In the genomic region with DNA sequence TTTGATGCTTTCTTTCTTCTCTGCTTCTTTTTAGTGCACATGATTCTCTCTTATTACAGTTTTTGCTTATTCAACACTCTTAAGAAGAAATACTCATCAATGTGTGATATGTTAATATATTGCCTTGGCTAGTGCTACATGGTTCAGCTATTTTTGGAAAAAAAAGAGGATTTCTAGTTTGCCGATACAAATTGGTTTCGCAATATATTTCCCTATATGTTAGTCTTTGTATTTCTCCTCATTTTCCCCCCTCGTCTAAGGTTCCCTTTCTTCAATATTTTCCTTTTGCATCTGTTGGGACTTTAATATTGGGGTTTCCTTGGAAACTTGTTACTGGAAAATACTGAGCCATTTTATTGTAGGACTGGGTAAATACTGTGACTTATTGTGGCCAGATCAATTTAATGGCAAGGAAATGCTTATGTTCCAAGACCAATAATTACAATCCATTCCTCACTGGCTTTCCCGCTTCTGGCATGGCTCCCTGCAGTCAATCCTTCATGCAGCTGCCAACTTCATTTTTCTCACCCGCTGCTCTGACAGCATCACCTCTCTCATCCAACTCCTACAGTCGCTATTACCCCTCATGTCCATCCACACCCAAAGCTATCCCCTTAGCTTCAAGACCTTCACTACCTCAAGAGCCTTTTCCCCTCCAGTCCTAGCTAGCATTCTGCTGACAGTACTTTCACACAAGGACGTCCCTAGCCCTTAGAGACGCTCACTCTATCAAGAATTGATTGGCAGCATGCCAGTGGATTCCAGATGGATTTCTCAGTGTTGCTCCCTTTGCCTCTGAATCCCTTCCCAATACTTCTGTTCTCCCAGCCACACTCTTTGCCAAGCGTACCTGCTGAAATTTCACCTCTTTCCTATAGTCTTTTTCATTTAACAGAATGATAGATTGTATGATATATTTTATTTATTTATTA, we compare ENCODE assay signal across 2 cellular contexts.
TF ChIP-seq lines count a peak whose summit lies in the region.

No MANE protein-coding gene starts in this region.

TF ChIP-seq in SK-N-SH, 30 proteins besides CTCF, POLR2A, EP300 and RAD21 (continued from another document):
- TF ChIP-seq RFX5 (IDR thresholded peaks at IDR 0.05; ENCODE audit: low read length): no peak
- TF ChIP-seq GABPA (IDR thresholded peaks at IDR 0.05; ENCODE audit: low read depth): no peak
- no peak for TF ChIP-seq JUND (IDR thresholded peaks at IDR 0.05)
- no peak for TF ChIP-seq FOXM1 (IDR thresholded peaks at IDR 0.05; ENCODE audit: low read depth)
- no peak for TF ChIP-seq POLR2AphosphoS5 (IDR thresholded peaks at IDR 0.05; ENCODE audit: low read depth, low read length)
- TF ChIP-seq TEAD4 (IDR thresholded peaks at IDR 0.05; ENCODE audit: borderline replicate concordance, insufficient read depth): no peak
- no peak for TF ChIP-seq TCF12 (IDR thresholded peaks at IDR 0.05)
- no peak for TF ChIP-seq SMC3 (IDR thresholded peaks at IDR 0.05; ENCODE audit: low read depth, low read length)
- TF ChIP-seq, protein P1, sequence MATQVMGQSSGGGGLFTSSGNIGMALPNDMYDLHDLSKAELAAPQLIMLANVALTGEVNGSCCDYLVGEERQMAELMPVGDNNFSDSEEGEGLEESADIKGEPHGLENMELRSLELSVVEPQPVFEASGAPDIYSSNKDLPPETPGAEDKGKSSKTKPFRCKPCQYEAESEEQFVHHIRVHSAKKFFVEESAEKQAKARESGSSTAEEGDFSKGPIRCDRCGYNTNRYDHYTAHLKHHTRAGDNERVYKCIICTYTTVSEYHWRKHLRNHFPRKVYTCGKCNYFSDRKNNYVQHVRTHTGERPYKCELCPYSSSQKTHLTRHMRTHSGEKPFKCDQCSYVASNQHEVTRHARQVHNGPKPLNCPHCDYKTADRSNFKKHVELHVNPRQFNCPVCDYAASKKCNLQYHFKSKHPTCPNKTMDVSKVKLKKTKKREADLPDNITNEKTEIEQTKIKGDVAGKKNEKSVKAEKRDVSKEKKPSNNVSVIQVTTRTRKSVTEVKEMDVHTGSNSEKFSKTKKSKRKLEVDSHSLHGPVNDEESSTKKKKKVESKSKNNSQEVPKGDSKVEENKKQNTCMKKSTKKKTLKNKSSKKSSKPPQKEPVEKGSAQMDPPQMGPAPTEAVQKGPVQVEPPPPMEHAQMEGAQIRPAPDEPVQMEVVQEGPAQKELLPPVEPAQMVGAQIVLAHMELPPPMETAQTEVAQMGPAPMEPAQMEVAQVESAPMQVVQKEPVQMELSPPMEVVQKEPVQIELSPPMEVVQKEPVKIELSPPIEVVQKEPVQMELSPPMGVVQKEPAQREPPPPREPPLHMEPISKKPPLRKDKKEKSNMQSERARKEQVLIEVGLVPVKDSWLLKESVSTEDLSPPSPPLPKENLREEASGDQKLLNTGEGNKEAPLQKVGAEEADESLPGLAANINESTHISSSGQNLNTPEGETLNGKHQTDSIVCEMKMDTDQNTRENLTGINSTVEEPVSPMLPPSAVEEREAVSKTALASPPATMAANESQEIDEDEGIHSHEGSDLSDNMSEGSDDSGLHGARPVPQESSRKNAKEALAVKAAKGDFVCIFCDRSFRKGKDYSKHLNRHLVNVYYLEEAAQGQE (IDR thresholded peaks at IDR 0.05; ENCODE audit: low read depth, low read length): no peak
- TF ChIP-seq EZH2phosphoT487 (IDR thresholded peaks at IDR 0.05; ENCODE audit: borderline replicate concordance, low read depth): no peak
- no peak for TF ChIP-seq GATA2 (CRISPR knock-in tag; IDR thresholded peaks at IDR 0.05)
- TF ChIP-seq SIN3A (IDR thresholded peaks at IDR 0.05; ENCODE audit: borderline replicate concordance, low read depth, low read length): no peak
- no peak for TF ChIP-seq CHD2 (IDR thresholded peaks at IDR 0.05; ENCODE audit: low read length, partially characterized antibody)
- TF ChIP-seq, protein P2, sequence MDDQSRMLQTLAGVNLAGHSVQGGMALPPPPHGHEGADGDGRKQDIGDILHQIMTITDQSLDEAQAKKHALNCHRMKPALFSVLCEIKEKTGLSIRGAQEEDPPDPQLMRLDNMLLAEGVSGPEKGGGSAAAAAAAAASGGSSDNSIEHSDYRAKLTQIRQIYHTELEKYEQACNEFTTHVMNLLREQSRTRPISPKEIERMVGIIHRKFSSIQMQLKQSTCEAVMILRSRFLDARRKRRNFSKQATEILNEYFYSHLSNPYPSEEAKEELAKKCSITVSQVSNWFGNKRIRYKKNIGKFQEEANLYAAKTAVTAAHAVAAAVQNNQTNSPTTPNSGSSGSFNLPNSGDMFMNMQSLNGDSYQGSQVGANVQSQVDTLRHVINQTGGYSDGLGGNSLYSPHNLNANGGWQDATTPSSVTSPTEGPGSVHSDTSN (IDR thresholded peaks at IDR 0.05): no peak
- no peak for TF ChIP-seq MEF2A (IDR thresholded peaks at IDR 0.05; ENCODE audit: borderline replicate concordance, low read depth)
- no peak for TF ChIP-seq NFIC (IDR thresholded peaks at IDR 0.05; ENCODE audit: borderline replicate concordance)
- no peak for TF ChIP-seq FOSL2 (IDR thresholded peaks at IDR 0.05; ENCODE audit: borderline replicate concordance, low read depth)
- TF ChIP-seq, protein P3, sequence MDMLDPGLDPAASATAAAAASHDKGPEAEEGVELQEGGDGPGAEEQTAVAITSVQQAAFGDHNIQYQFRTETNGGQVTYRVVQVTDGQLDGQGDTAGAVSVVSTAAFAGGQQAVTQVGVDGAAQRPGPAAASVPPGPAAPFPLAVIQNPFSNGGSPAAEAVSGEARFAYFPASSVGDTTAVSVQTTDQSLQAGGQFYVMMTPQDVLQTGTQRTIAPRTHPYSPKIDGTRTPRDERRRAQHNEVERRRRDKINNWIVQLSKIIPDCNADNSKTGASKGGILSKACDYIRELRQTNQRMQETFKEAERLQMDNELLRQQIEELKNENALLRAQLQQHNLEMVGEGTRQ (IDR thresholded peaks at IDR 0.05; ENCODE audit: borderline replicate concordance, low read depth, low read length): no peak
- no peak for TF ChIP-seq MXI1 (IDR thresholded peaks at IDR 0.05; ENCODE audit: low read depth, low read length)

TF ChIP-seq in SK-N-SH treated with all-trans-retinoic acid at 6 μM for 48 hours, 23 proteins besides CTCF, POLR2A, EP300 and RAD21 (continued from another document):
- TF ChIP-seq, protein P4, sequence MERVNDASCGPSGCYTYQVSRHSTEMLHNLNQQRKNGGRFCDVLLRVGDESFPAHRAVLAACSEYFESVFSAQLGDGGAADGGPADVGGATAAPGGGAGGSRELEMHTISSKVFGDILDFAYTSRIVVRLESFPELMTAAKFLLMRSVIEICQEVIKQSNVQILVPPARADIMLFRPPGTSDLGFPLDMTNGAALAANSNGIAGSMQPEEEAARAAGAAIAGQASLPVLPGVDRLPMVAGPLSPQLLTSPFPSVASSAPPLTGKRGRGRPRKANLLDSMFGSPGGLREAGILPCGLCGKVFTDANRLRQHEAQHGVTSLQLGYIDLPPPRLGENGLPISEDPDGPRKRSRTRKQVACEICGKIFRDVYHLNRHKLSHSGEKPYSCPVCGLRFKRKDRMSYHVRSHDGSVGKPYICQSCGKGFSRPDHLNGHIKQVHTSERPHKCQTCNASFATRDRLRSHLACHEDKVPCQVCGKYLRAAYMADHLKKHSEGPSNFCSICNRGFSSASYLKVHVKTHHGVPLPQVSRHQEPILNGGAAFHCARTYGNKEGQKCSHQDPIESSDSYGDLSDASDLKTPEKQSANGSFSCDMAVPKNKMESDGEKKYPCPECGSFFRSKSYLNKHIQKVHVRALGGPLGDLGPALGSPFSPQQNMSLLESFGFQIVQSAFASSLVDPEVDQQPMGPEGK (CRISPR knock-in tag; IDR thresholded peaks at IDR 0.05; ENCODE audit: borderline replicate concordance): no peak
- no peak for TF ChIP-seq ZNF565 (CRISPR knock-in tag; conservative IDR thresholded peaks at IDR 0.05; ENCODE audit: low read depth)
- TF ChIP-seq ZNF70 (CRISPR knock-in tag; IDR thresholded peaks at IDR 0.05): no peak
- TF ChIP-seq, protein P5, sequence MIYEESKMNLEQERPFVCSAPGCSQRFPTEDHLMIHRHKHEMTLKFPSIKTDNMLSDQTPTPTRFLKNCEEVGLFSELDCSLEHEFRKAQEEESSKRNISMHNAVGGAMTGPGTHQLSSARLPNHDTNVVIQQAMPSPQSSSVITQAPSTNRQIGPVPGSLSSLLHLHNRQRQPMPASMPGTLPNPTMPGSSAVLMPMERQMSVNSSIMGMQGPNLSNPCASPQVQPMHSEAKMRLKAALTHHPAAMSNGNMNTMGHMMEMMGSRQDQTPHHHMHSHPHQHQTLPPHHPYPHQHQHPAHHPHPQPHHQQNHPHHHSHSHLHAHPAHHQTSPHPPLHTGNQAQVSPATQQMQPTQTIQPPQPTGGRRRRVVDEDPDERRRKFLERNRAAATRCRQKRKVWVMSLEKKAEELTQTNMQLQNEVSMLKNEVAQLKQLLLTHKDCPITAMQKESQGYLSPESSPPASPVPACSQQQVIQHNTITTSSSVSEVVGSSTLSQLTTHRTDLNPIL (CRISPR knock-in tag; IDR thresholded peaks at IDR 0.05; ENCODE audit: low read depth): no peak
- TF ChIP-seq ARNTL (CRISPR knock-in tag; IDR thresholded peaks at IDR 0.05; ENCODE audit: borderline replicate concordance, low read depth): no peak
- no peak for TF ChIP-seq BACH2 (CRISPR knock-in tag; IDR thresholded peaks at IDR 0.05; ENCODE audit: borderline replicate concordance)
- no peak for TF ChIP-seq OSR1 (CRISPR knock-in tag; IDR thresholded peaks at IDR 0.05)
- no peak for TF ChIP-seq CSDC2 (CRISPR knock-in tag; IDR thresholded peaks at IDR 0.05)
- TF ChIP-seq, protein P6, sequence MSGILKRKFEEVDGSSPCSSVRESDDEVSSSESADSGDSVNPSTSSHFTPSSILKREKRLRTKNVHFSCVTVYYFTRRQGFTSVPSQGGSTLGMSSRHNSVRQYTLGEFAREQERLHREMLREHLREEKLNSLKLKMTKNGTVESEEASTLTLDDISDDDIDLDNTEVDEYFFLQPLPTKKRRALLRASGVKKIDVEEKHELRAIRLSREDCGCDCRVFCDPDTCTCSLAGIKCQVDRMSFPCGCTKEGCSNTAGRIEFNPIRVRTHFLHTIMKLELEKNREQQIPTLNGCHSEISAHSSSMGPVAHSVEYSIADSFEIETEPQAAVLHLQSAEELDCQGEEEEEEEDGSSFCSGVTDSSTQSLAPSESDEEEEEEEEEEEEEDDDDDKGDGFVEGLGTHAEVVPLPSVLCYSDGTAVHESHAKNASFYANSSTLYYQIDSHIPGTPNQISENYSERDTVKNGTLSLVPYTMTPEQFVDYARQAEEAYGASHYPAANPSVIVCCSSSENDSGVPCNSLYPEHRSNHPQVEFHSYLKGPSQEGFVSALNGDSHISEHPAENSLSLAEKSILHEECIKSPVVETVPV (CRISPR knock-in tag; IDR thresholded peaks at IDR 0.05): no peak
- TF ChIP-seq TCF4 (CRISPR knock-in tag; IDR thresholded peaks at IDR 0.05; ENCODE audit: borderline replicate concordance): no peak
- TF ChIP-seq SNAI2 (CRISPR knock-in tag; IDR thresholded peaks at IDR 0.05): no peak
